In the genomic region with DNA sequence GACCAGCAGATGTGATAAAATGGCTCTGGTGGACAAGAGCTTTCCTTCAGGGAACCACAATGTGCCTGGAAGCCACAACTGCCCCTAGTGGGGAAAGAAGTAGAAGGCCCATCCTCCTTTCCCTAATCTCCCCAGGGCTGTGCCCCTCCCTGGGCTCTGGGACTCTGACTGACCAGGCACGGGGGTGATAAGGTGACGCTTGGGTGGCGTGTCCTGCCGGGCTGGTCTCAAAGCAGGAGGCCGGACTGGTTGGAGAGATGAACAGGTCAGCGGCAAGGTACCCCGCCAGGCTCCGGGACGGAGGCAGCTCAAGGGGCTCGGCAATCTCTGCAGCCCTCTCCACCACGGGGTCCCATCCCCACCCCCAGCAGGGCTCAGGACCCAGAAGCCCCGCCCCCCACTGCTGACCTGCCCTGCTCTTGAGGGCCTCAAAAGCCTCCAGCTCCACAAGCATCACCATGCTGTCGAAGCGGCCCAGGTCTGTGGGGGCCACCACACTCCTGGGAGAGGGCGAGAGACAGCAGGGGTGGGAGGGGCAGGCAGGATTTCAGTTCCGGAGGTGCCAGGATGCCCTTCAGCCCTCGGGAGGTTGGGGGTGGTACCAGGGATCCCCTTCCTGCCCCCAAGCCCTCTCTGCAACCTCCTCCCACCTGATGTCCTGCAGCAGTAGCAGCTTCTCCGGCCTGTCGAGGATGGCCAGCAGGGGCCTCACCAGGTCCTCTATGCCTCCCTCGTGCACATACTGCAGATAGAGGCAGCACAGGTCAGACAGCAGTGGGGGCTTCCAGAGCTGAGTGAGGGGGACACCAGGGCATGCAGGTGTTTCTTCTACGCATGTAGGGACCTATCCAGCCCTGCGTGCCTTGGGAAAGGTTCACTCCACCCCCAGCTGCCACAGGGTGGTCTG, we compare ENCODE assay signal across 5 cellular contexts. TPM values are rescaled to one million over a fixed set of nuclear protein-coding genes. Genes with fewer than 3 reads are reported as not detected.
DNase-seq lines count a peak whose midpoint lies in the region; ATAC-seq and TF ChIP-seq lines count a peak whose summit lies in the region.
"Had no signal": no experiment of that assay in that cellular context is flagged by ENCODE, and none has a peak within 500 bp of the region (broad histone marks: within the 10 kb centered on the region; RNA-seq: fewer than 3 reads in every experiment).

No MANE protein-coding gene starts in this region.

- TF ChIP-seq CTCF in foreskin keratinocyte (conservative IDR thresholded peaks at IDR 0.05): peak; percentile 37

- peaks cover 15% of the 10 kb centered on the region for H3K4me1 ChIP-seq in foreskin keratinocyte

- ATAC-seq in foreskin keratinocyte: no peak
- no peak for ATAC-seq in GM21526 (IDR thresholded peaks at IDR 0.05; ENCODE audit: low FRiP score, unreplicated experiment)

- no peaks in the 10 kb centered on the region for H3K27me3 ChIP-seq in foreskin keratinocyte

- H3K27ac ChIP-seq in foreskin keratinocyte: no peak overlapping the region

- DNase-seq in HEK293T (ENCODE audit: extremely low spot score): peak; percentile 67
- DNase-seq in foreskin keratinocyte: no peak
- no peak for DNase-seq in NCI-H226
- DNase-seq: Karpas-422 had no signal

- CTCF ChIA-PET in HEK293T (lab: Yijun Ruan, JAX): interaction anchor here (0.6 to 3.1 kb wide), 9 partner anchors 9 to 1097 kb away, joined by 3 to 25 read pairs (median 7); partner anchors contain the start of genes LZTS2, PDZD7 and SFXN3

- POLR2A ChIA-PET in HEK293T (lab: Yijun Ruan, JAX): interaction anchor here (1.9 to 4.1 kb wide), 2 partner anchors 14 to 18 kb away, joined by 6 to 27 read pairs; partner anchors contain the start of gene LZTS2

TF ChIP-seq in HEK293T, 16 proteins besides CTCF, POLR2A, EP300 and RAD21:
- TF ChIP-seq SP1 (IDR thresholded peaks at IDR 0.05): no peak
- TF ChIP-seq BHLHE40 (IDR thresholded peaks at IDR 0.05; ENCODE audit: borderline replicate concordance): no peak
- no peak for TF ChIP-seq NFRKB (IDR thresholded peaks at IDR 0.05)
- TF ChIP-seq, protein P1, sequence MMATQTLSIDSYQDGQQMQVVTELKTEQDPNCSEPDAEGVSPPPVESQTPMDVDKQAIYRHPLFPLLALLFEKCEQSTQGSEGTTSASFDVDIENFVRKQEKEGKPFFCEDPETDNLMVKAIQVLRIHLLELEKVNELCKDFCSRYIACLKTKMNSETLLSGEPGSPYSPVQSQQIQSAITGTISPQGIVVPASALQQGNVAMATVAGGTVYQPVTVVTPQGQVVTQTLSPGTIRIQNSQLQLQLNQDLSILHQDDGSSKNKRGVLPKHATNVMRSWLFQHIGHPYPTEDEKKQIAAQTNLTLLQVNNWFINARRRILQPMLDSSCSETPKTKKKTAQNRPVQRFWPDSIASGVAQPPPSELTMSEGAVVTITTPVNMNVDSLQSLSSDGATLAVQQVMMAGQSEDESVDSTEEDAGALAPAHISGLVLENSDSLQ (IDR thresholded peaks at IDR 0.05): no peak

RNA-seq across cellular contexts. Expression of gene LZTS2, which starts 12.2 kb away (rescaled TPM):
- 38.0 and 39.8 TPM in 2 replicates for total RNA-seq in foreskin keratinocyte
- polyA plus RNA-seq in foreskin keratinocyte: 30.5 and 30.9 TPM in 2 replicates

RNA-seq across cellular contexts. Expression of gene PDZD7, which starts 19.2 kb away (rescaled TPM):
- total RNA-seq in foreskin keratinocyte: 0.85 TPM in 2 replicates
- 0.61 and 0.82 TPM in 2 replicates for polyA plus RNA-seq in foreskin keratinocyte

RNA-seq across cellular contexts. Expression of gene SFXN3, which starts 19.3 kb away (rescaled TPM):
- total RNA-seq in foreskin keratinocyte: 38.8 and 46.0 TPM in 2 replicates
- polyA plus RNA-seq in foreskin keratinocyte: 24.1 and 27.9 TPM in 2 replicates

RNA-seq across cellular contexts. Expression of gene TWNK, which starts 24.4 kb away (rescaled TPM):
- total RNA-seq in foreskin keratinocyte: 15.8 and 17.2 TPM in 2 replicates
- polyA plus RNA-seq in foreskin keratinocyte: 11.6 and 13.8 TPM in 2 replicates

RNA-seq across cellular contexts. Expression of gene MRPL43, which starts 24.5 kb away (rescaled TPM):
- total RNA-seq in foreskin keratinocyte: 81.4 and 88.5 TPM in 2 replicates
- polyA plus RNA-seq in foreskin keratinocyte: 107 and 114 TPM in 2 replicates
